In genomic region chr9:35073276-35073607, GRCh38 we compare ENCODE assay signal across 8 cellular contexts. TPM values are rescaled to one million over a fixed set of nuclear protein-coding genes. Genes with fewer than 3 reads are reported as not detected.
DNase-seq lines count a peak whose midpoint lies in the region; ATAC-seq and TF ChIP-seq lines count a peak whose summit lies in the region.

No MANE protein-coding gene starts in this region.

- H3K9me3 ChIP-seq in PC-3 (ENCODE audit: low read length) (no peaks in the 10 kb centered on the region), parathyroid adenoma (ENCODE audit: control insufficient read depth, low read length) (no peaks in the 10 kb centered on the region)

- H3K79me2 ChIP-seq in PC-3 (ENCODE audit: low read length), result peaks cover 58% of the 10 kb centered on the region
- peaks cover 24% of the 10 kb centered on the region for H3K79me2 ChIP-seq in parathyroid adenoma

- peak overlapping the region; percentile 83 for H3K4me3 Mint-ChIP-seq in Calu3 (ENCODE audit: low read depth, unreplicated experiment)
- H3K4me3 Mint-ChIP-seq in effector memory CD8-positive, alpha-beta T cell, result peak overlapping the region; percentile 91 to 92

- POLR2A ChIA-PET in PC-3 (lab: Charles Lee; ENCODE audit: unreplicated experiment), result no interaction called here

- no peak for TF ChIP-seq CTCF in Calu3 (IDR thresholded peaks at IDR 0.05; ENCODE audit: unreplicated experiment)
- no peak for TF ChIP-seq CTCF in PC-3 (conservative IDR thresholded peaks at IDR 0.05; ENCODE audit: low read depth, low read length)
- TF ChIP-seq CTCF in parathyroid adenoma (IDR thresholded peaks at IDR 0.05), result no peak

- H2AFZ ChIP-seq in PC-3 (ENCODE audit: low read length), result peak overlapping the region; percentile 13; the same call in 1 of the 2 replicates
- peak overlapping the region; percentile 69 for H2AFZ ChIP-seq in parathyroid adenoma

- CTCF ChIA-PET in Calu3 (lab: Charles Lee), result no interaction called here
- CTCF ChIA-PET in PC-3 (lab: Charles Lee), result interaction anchor here (0.6 kb wide), 1 partner anchor 1743 kb away, joined by 6 read pairs; no protein-coding TSS in a partner anchor

- H3K36me3 ChIP-seq in PC-3 (ENCODE audit: low read depth, low read length) (peaks cover 8% of the 10 kb centered on the region), parathyroid adenoma (ENCODE audit: control insufficient read depth, insufficient read depth, low read length) (no peaks in the 10 kb centered on the region)

- no peaks in the 10 kb centered on the region for H3K27me3 Mint-ChIP-seq in Calu3 (ENCODE audit: unreplicated experiment)
- H3K27me3 Mint-ChIP-seq in effector memory CD8-positive, alpha-beta T cell, result no peaks in the 10 kb centered on the region

- H3K4me1 Mint-ChIP-seq in Calu3 (ENCODE audit: low read depth, unreplicated experiment), result peaks cover 24% of the 10 kb centered on the region
- H3K4me1 Mint-ChIP-seq in effector memory CD8-positive, alpha-beta T cell (ENCODE audit: low read depth in 2 of 2), result peaks cover 36 to 37% of the 10 kb centered on the region in 2 donors

- no peaks in the 10 kb centered on the region for H3F3A ChIP-seq in PC-3 (ENCODE audit: low read length, unreplicated experiment)

- H3K4me3 ChIP-seq in PC-3 (ENCODE audit: low read length) (no peak overlapping the region), parathyroid adenoma (ENCODE audit: low read depth, low read length) (peak overlapping the region; percentile 97)

- H3K4me1 ChIP-seq in PC-3 (ENCODE audit: insufficient read depth, low read length) (peaks cover 22% of the 10 kb centered on the region), parathyroid adenoma (peaks cover 15% of the 10 kb centered on the region)

- H3K27ac ChIP-seq in PC-3 (ENCODE audit: low read length), result peak overlapping the region; percentile 13; the same call in 1 of the 2 replicates
- H3K27ac ChIP-seq in parathyroid adenoma, result peak overlapping the region; percentile 61

- peak overlapping the region; percentile 96 for H3K27ac Mint-ChIP-seq in Calu3 (ENCODE audit: unreplicated experiment)
- peak overlapping the region; percentile 86 to 95 for H3K27ac Mint-ChIP-seq in effector memory CD8-positive, alpha-beta T cell

- H4K20me1 ChIP-seq in PC-3 (ENCODE audit: low read length), result peaks cover 36% of the 10 kb centered on the region

- BruUV-seq in Calu3 (replicated peaks; lab: Mats Ljungman, UMichigan) (no TSS peak), PC-3 (replicated peaks; lab: Mats Ljungman, UMichigan) (TSS peak; percentile 95)

- H3K36me3 Mint-ChIP-seq in Calu3 (ENCODE audit: insufficient read depth, unreplicated experiment), result peaks cover 42% of the 10 kb centered on the region
- peaks cover 33% of the 10 kb centered on the region for H3K36me3 Mint-ChIP-seq in effector memory CD8-positive, alpha-beta T cell (ENCODE audit: insufficient read depth)

- no peaks in the 10 kb centered on the region for H3K9me3 Mint-ChIP-seq in Calu3 (ENCODE audit: low read depth, unreplicated experiment)
- no peaks in the 10 kb centered on the region for H3K9me3 Mint-ChIP-seq in effector memory CD8-positive, alpha-beta T cell

- H3K4me2 ChIP-seq in PC-3 (ENCODE audit: low read length), result peak overlapping the region; percentile 38; the same call in 1 of the 2 replicates
- peak overlapping the region; percentile 79 for H3K4me2 ChIP-seq in parathyroid adenoma (ENCODE audit: low read length)

- H3K9ac ChIP-seq in PC-3 (ENCODE audit: low read length) (no peak overlapping the region), parathyroid adenoma (no peak overlapping the region)

- no peaks in the 10 kb centered on the region for H3K9me2 ChIP-seq in PC-3 (replicated peaks; ENCODE audit: low read length)

- ATAC-seq in PC-3, result no peak
- no peak for ATAC-seq in effector memory CD8-positive, alpha-beta T cell (replicated peaks)
- ATAC-seq in GM19035 (IDR thresholded peaks at IDR 0.05; ENCODE audit: unreplicated experiment), result no peak
- ATAC-seq in HG02623 (IDR thresholded peaks at IDR 0.05; ENCODE audit: unreplicated experiment), result no peak
- ATAC-seq in GM21786 (IDR thresholded peaks at IDR 0.05; ENCODE audit: unreplicated experiment), result no peak
- no peak for ATAC-seq in GM21367 (IDR thresholded peaks at IDR 0.05; ENCODE audit: unreplicated experiment)

- DNase-seq in Calu3 (no peak), PC-3 (no peak)
- no peak for DNase-seq in effector memory CD8-positive, alpha-beta T cell

- H3K27me3 ChIP-seq in PC-3 (ENCODE audit: low read length) (no peaks in the 10 kb centered on the region), parathyroid adenoma (ENCODE audit: control insufficient read depth, insufficient read depth, low read length) (no peaks in the 10 kb centered on the region)

- intact Hi-C loops in Calu3 (cut with micrococcal nuclease; ENCODE audit: unreplicated experiment) (no loop called here), PC-3 (cut with micrococcal nuclease) (no loop called here)

RNA-seq across cellular contexts. Expression of gene VCP, which starts 0.8 kb away (rescaled TPM):
- total RNA-seq in Calu3 (2022) (205 and 208 TPM in 2 replicates), PC-3 (2014; rRNA removed) (324 and 343 TPM in 2 replicates)

RNA-seq across cellular contexts. Expression of gene FANCG, which starts 6.5 kb away (rescaled TPM):
- total RNA-seq in Calu3 (2022) (38.8 and 46.2 TPM in 2 replicates), PC-3 (2014; rRNA removed) (32.6 and 44.8 TPM in 2 replicates)

RNA-seq across cellular contexts. Expression of gene PIGO, which starts 23.1 kb away (rescaled TPM):
- total RNA-seq in Calu3 (2022), result 31.9 and 32.0 TPM in 2 replicates
- 18.2 and 19.9 TPM in 2 replicates for total RNA-seq in PC-3 (2014; rRNA removed)

RNA-seq across cellular contexts. Expression of gene STOML2, which starts 29.7 kb away (rescaled TPM):
- total RNA-seq in Calu3 (2022), result 97.3 and 103 TPM in 2 replicates
- 161 and 175 TPM in 2 replicates for total RNA-seq in PC-3 (2014; rRNA removed)

RNA-seq across cellular contexts. Expression of gene ATOSB, which starts 42.4 kb away (rescaled TPM):
- total RNA-seq in Calu3 (2022) (16.8 and 17.5 TPM in 2 replicates), PC-3 (2014; rRNA removed) (9.2 and 10.2 TPM in 2 replicates)
